Comparison of ENCODE assay signal across 20 cellular contexts in the genomic region with DNA sequence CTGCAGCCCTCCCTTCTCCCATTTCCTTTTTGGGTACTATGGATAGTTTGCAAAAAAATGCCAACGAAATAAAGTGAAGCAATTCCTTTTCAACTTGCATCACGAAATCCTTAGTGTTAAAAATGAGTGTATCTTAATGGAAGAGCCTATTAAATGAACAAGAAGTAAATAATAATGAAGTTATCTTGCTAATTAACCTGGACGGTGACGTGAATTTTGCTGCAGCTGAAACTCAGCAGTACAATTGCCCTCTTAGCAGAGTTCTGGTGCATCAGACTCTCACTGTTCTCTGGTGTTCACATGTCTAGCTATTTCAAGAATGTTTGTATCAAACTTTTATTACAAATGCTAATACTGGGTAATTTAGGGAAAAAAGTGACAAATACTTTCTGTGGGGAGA.
"Had no signal": no experiment of that assay in that cellular context is flagged by ENCODE, and none has a peak within 500 bp of the region (broad histone marks: within the 10 kb centered on the region; RNA-seq: fewer than 3 reads in every experiment).

No MANE protein-coding gene starts in this region.

- H3K9me3 ChIP-seq: esophagus squamous epithelium, lower lobe of right lung, testis, upper lobe of left lung had no signal

- H3K36me3 ChIP-seq: brain microvascular endothelial cell, esophagus squamous epithelium, lower lobe of right lung, upper lobe of left lung had no signal

- H3K27ac ChIP-seq: brain microvascular endothelial cell, esophagus squamous epithelium, lower lobe of right lung, parathyroid adenoma, testis, upper lobe of left lung had no signal

- H3K4me3 ChIP-seq: esophagus squamous epithelium, lower lobe of right lung, testis, upper lobe of left lung had no signal

- H3K4me1 ChIP-seq: esophagus squamous epithelium, lower lobe of right lung, parathyroid adenoma, testis, upper lobe of left lung had no signal

- H3K27me3 ChIP-seq: brain microvascular endothelial cell, testis, upper lobe of left lung had no signal

- DNase-seq: activated CD4-positive, alpha-beta memory T cell treated with anti-CD3 and anti-CD28 coated beads, Interleukin-2, amount 10 ng/mL, durations not matched to agents 7 days and 5 days; activated CD4-positive, alpha-beta T cell treated with anti-CD3 and anti-CD28 coated beads for 48 hours; activated CD4-positive, CD25-positive, alpha-beta regulatory T cell; activated naive CD4-positive, alpha-beta T cell treated with Interleukin-2 at 50 U/mL for 16 hours; activated T-cell treated with anti-CD3 and anti-CD28 coated beads, Interleukin-2, amount 50 U/mL, for 1 hour; brain microvascular endothelial cell; cerebellar nuclear complex; dermis blood vessel endothelial cell; effector memory CD8-positive, alpha-beta T cell; esophagus squamous epithelium; glutamatergic neuron; islet precursor cell; left colon; lower lobe of right lung; retina; stimulated activated CD4-positive, alpha-beta T cell treated with anti-CD3 and anti-CD28 coated beads, Interleukin-2, amount 100 ng/mL, for 24 hours; T1000; testis; upper lobe of left lung had no signal

- ATAC-seq: effector memory CD8-positive, alpha-beta T cell; left colon; lower lobe of right lung had no signal
